ENCODE assay signal across 8 cellular contexts in the genomic region with DNA sequence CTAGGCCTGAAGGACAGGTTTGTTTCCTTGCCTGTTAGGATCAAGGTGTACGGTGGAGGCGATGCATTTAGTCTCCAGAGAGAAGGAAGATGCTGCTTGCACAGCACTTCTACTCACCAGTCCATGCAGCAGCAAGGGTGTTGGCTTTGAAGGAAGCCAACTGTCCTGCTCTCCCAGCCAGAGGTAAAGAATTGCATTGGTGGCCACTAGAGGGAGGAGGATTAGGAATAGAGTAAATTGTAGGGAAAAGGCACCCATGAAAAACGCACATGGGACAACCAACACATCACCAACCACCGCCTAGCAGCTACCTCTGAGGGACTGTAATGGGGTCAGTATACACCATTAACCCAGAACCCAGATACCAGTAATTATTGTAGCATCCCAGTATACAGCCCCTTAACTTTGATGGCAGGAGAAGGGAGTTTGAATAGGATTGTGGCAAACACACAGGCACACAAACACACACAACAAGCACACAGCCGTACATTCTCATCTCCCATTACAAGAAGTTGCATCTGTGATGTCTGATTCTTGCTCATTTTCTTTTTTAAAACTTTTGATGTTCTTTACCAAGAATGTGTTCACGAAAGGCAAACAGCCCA.
A peak's percentile ranks its signal among the peaks of the same experiment; 100 is the strongest.
DNase-seq lines count a peak whose midpoint lies in the region; ATAC-seq, FAIRE-seq and TF ChIP-seq lines count a peak whose summit lies in the region.

No MANE protein-coding gene starts in this region.

- H3K36me3 ChIP-seq in fibroblast of lung (ENCODE audit: control insufficient read depth, insufficient read depth, low read length) (no peaks in the 10 kb centered on the region), small intestine (ENCODE audit: control insufficient read depth in 2 of 2, insufficient read depth in 2 of 2, low read length in 2 of 2) (no peaks in the 10 kb centered on the region)

- peak; percentile 62 for DNase-seq in DMS53 (lab: John Stamatoyannopoulos, UW)
- no peak for DNase-seq in DMS53 treated with DMSO at 0.1 percent for 48 hours (lab: John Stamatoyannopoulos, UW; ENCODE audit: unreplicated experiment)
- peak; percentile 1 for DNase-seq in NCI-H82 treated with DMSO at 0.1 percent for 48 hours (lab: John Stamatoyannopoulos, UW; ENCODE audit: unreplicated experiment)
- peak; percentile 26 to 46 for DNase-seq in fibroblast of lung (ENCODE audit: low read depth in 2 of 2)
- DNase-seq in small intestine = peak; percentile 34
- no peak for DNase-seq in glomerular visceral epithelial cell (ENCODE audit: extremely low spot score)

- ATAC-seq in HG02938 (IDR thresholded peaks at IDR 0.05; ENCODE audit: unreplicated experiment) (no peak), GM18517 (IDR thresholded peaks at IDR 0.05; ENCODE audit: unreplicated experiment) (no peak)

- no peak overlapping the region for H3K4me2 ChIP-seq in fibroblast of lung (ENCODE audit: extremely low read depth, insufficient read depth, low read length)

- H3K27ac ChIP-seq in fibroblast of lung (ENCODE audit: insufficient read depth, low read length) (no peak overlapping the region), small intestine (ENCODE audit: low read depth in 1 of 2, low read length in 1 of 2) (no peak overlapping the region)

- no peaks in the 10 kb centered on the region for H3K79me2 ChIP-seq in fibroblast of lung (ENCODE audit: control insufficient read depth, insufficient read depth, low read length)

- 75 to 89% (median 85%) methylated on average over 6 of the region's 6 CpGs for WGBS in small intestine, 3 donors

- H2AFZ ChIP-seq in fibroblast of lung (ENCODE audit: low read length) = no peak overlapping the region

- H3K27me3 ChIP-seq in fibroblast of lung (ENCODE audit: control insufficient read depth, insufficient read depth, low read length) (no peaks in the 10 kb centered on the region), small intestine (ENCODE audit: control insufficient read depth in 2 of 2, insufficient read depth in 2 of 2, low read length in 2 of 2) (no peaks in the 10 kb centered on the region)

- H3K9ac ChIP-seq in fibroblast of lung (ENCODE audit: insufficient read depth, low read length) = no peak overlapping the region

- no peak for FAIRE-seq in small intestine (lab: Jason Lieb, UNC)

- TF ChIP-seq CTCF in fibroblast of lung (conservative IDR thresholded peaks at IDR 0.05 in 1 of 2, IDR thresholded peaks at IDR 0.05 in 1 of 2; ENCODE audit: low read depth in 1 of 2, low read length in 2 of 2) = peak; percentile 22 to 53

- H3K4me3 ChIP-seq in fibroblast of lung (replicated peaks in 1 of 4; ENCODE audit: control extremely low read depth in 1 of 4, insufficient read depth in 1 of 4, low read depth in 3 of 4, low read length in 4 of 4) (no peak overlapping the region), small intestine (ENCODE audit: low read depth in 1 of 2, low read length in 2 of 2) (no peak overlapping the region)

- peaks cover 7% of the 10 kb centered on the region for H3K4me1 ChIP-seq in fibroblast of lung (ENCODE audit: control insufficient read depth, extremely low read depth, insufficient read depth, low read length)
- H3K4me1 ChIP-seq in small intestine (ENCODE audit: control insufficient read depth in 2 of 2, insufficient read depth in 1 of 2, low read depth in 1 of 2, low read length in 1 of 2) = no peaks in the 10 kb centered on the region

- H3K9me3 ChIP-seq in fibroblast of lung (ENCODE audit: control insufficient read depth, insufficient read depth, low read depth, low read length) (no peaks in the 10 kb centered on the region), small intestine (ENCODE audit: control insufficient read depth, low read depth) (no peaks in the 10 kb centered on the region)

- no peaks in the 10 kb centered on the region for H4K20me1 ChIP-seq in fibroblast of lung (ENCODE audit: control insufficient read depth, extremely low read depth, insufficient read depth, low read length)

Comparison
In these comparisons a context has a peak if more than half of its experiments do, and no peak if none do; other contexts are left out.
1. DNase-seq: peak in DMS53 (single experiment), NCI-H82 treated with DMSO at 0.1 percent for 48 hours (single experiment), fibroblast of lung (2 of 2) and small intestine (single experiment); none in DMS53 treated with DMSO at 0.1 percent for 48 hours (single experiment) and glomerular visceral epithelial cell (single experiment).